9 cellular contexts compared by ENCODE assay signal in the genomic region with DNA sequence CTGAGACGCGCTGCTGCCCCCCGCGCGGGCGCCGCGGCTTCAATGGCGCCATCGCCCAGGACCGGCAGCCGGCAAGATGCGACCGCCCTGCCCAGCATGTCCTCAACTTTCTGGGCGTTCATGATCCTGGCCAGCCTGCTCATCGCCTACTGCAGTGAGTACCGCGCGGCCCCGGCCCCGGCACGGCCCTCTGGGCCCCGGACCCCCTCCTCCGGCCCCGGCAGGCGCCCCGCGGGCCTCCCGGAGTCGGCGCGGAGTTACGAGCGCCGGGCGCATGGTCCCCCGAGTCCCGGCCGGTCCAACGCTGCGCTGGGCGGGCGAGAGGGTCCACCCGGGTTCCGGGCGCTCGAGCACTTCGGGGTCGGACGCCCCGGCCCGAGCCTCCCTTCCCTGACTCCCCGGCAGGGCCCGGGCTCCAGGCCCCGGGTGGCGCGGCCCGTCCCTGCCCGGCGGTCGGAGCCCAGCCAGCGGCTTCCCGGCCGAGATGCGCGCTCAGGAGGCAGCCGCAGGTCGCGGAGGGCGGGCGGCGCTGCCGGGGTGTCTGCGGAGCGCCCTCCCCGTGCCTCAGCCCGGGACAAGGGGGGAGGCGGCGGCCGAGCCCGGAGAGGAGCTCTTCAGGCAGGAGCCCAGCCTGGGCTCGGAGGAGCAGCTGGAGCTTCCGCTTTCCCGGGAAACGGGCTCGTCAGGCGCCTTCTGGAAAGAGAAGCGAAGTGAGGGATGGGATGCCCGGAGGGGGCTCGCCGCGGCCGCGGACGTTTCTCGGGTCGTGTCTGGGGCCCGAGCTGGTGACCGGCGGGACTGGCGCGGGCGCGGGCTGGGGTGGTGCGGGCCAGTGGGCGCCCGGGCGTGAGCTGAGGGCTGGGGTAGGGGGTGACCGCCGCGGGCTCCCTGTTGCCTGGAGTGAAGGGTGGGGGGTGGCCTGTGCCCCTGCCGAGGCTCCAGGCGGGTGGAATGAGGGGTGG.
DNase-seq lines count a peak whose midpoint lies in the region; ATAC-seq and TF ChIP-seq lines count a peak whose summit lies in the region.
"Had no signal": no experiment of that assay in that cellular context is flagged by ENCODE, and none has a peak within 500 bp of the region (broad histone marks: within the 10 kb centered on the region; RNA-seq: fewer than 3 reads in every experiment).

No MANE protein-coding gene starts in this region.

- H3K36me3 ChIP-seq in SJSA1 (peaks cover 15% of the 10 kb centered on the region), left ventricle myocardium inferior (no peaks in the 10 kb centered on the region), prostate gland (no peaks in the 10 kb centered on the region)
- no peaks in the 10 kb centered on the region for H3K36me3 ChIP-seq in effector memory CD4-positive, alpha-beta T cell (ENCODE audit: control insufficient read depth, insufficient read depth, low read length)

- H3K4me3 ChIP-seq in SJSA1 (peak overlapping the region; percentile 94), left ventricle myocardium inferior (peak overlapping the region; percentile 57), prostate gland (peak overlapping the region; percentile 29 to 39)
- no peak overlapping the region for H3K4me3 ChIP-seq in effector memory CD4-positive, alpha-beta T cell (ENCODE audit: insufficient read depth, low read depth, low read length, poor library complexity, severe bottlenecking)

- DNase-seq in SJSA1 (ENCODE audit: low read depth in 1 of 2, low spot score in 2 of 2) (peak; percentile 51 to 52), left ventricle myocardium inferior (no peak), prostate gland (ENCODE audit: low spot score) (no peak)
- no peak for DNase-seq in effector memory CD4-positive, alpha-beta T cell
- DNase-seq: stimulated activated CD4-positive, alpha-beta T cell treated with anti-CD3 and anti-CD28 coated beads, Interleukin-2, amount 100 ng/mL, for 24 hours had no signal

- intact Hi-C loops in left ventricle myocardium inferior (cut with micrococcal nuclease) (no loop called here), prostate gland (cut with DNase I) (loop anchor here (5.0 kb wide), 1 partner anchor 1693 kb away; no protein-coding TSS in a partner anchor)

- no peak for ATAC-seq in HG03571 (IDR thresholded peaks at IDR 0.05; ENCODE audit: unreplicated experiment)
- ATAC-seq in HG03354 (IDR thresholded peaks at IDR 0.05; ENCODE audit: poor library complexity, severe bottlenecking, unreplicated experiment), result no peak
- ATAC-seq in GM18861 (IDR thresholded peaks at IDR 0.05; ENCODE audit: unreplicated experiment), result no peak

- H3K4me1 ChIP-seq in SJSA1 (replicated peaks), result peaks cover 25% of the 10 kb centered on the region
- peaks cover 17% of the 10 kb centered on the region for H3K4me1 ChIP-seq in left ventricle myocardium inferior
- H3K4me1 ChIP-seq in prostate gland (replicated peaks), result peaks cover 10% of the 10 kb centered on the region
- H3K4me1 ChIP-seq in effector memory CD4-positive, alpha-beta T cell (ENCODE audit: control insufficient read depth, insufficient read depth, low read length, poor library complexity, severe bottlenecking), result no peaks in the 10 kb centered on the region

- H3K27me3 ChIP-seq in SJSA1 (replicated peaks) (no peaks in the 10 kb centered on the region), left ventricle myocardium inferior (ENCODE audit: low read depth) (peaks cover 97% of the 10 kb centered on the region), prostate gland (replicated peaks; ENCODE audit: insufficient read depth) (peaks cover 16% of the 10 kb centered on the region)
- peaks cover 14% of the 10 kb centered on the region for H3K27me3 ChIP-seq in effector memory CD4-positive, alpha-beta T cell (replicated peaks; ENCODE audit: control insufficient read depth, insufficient read depth, low read length, poor library complexity, severe bottlenecking)

- H3K9me3 ChIP-seq in SJSA1 (replicated peaks) (peaks cover 4% of the 10 kb centered on the region), left ventricle myocardium inferior (replicated peaks) (no peaks in the 10 kb centered on the region), prostate gland (no peaks in the 10 kb centered on the region)
- no peaks in the 10 kb centered on the region for H3K9me3 ChIP-seq in effector memory CD4-positive, alpha-beta T cell (ENCODE audit: control insufficient read depth, low read length)

- WGBS in prostate gland, result under 1% methylated on average over 54 of the region's 113 CpGs

- H3K27ac ChIP-seq in C4-2B, result 0 out of 2 replicates have a peak overlapping the region, but pooled peaks have one; percentile 6
- peak overlapping the region; percentile 66 for H3K27ac ChIP-seq in SJSA1
- H3K27ac ChIP-seq in left ventricle myocardium inferior (replicated peaks), result no peak overlapping the region
- no peak overlapping the region for H3K27ac ChIP-seq in prostate gland
- no peak overlapping the region for H3K27ac ChIP-seq in effector memory CD4-positive, alpha-beta T cell (ENCODE audit: insufficient read depth, low read length, poor library complexity, severe bottlenecking)

- TF ChIP-seq CTCF in C4-2B (conservative IDR thresholded peaks at IDR 0.05) (no peak), left ventricle myocardium inferior (IDR thresholded peaks at IDR 0.05; ENCODE audit: borderline replicate concordance) (no peak), prostate gland (IDR thresholded peaks at IDR 0.05) (no peak)

- no peak for TF ChIP-seq POLR2A in prostate gland (IDR thresholded peaks at IDR 0.05)

Comparison
In these comparisons a context has a peak if more than half of its experiments do, and no peak if none do; other contexts are left out.
1. H3K27ac ChIP-seq: peak in C4-2B (single experiment) and SJSA1 (single experiment); none in left ventricle myocardium inferior (single experiment), prostate gland (0 of 2) and effector memory CD4-positive, alpha-beta T cell (single experiment).
2. DNase-seq: peak in SJSA1 (2 of 2); none in left ventricle myocardium inferior (single experiment), prostate gland (single experiment) and effector memory CD4-positive, alpha-beta T cell (0 of 3).